ENCODE assay signal across 22 cellular contexts in genomic region chr1:37167479-37167878, GRCh38.
"Had no signal": no experiment of that assay in that cellular context is flagged by ENCODE, and none has a peak within 500 bp of the region (broad histone marks: within the 10 kb centered on the region; RNA-seq: fewer than 3 reads in every experiment).

No MANE protein-coding gene starts in this region.

- H3K27ac Mint-ChIP-seq: activated CD8-positive, alpha-beta T cell treated with anti-CD3 and anti-CD28 coated beads, Interleukin-2, amount 10 ng/mL, durations not matched to agents 7 days and 5 days; activated naive CD4-positive, alpha-beta T cell treated with anti-CD3 and anti-CD28 coated beads, Interleukin-2, amount 50 U/mL, for 72 hours; activated T-helper 17 cell treated with anti-CD3 and anti-CD28 coated beads, Interleukin-2, amount 50 U/mL, for 72 hours; dendritic cell treated with granulocyte-macrophage colony-stimulating factor and Interleukin-4, amounts not matched to agents 40 ng/mL and 50 ng/mL, for 4 days; memory B cell; nephron had no signal

- ATAC-seq: activated CD8-positive, alpha-beta T cell treated with anti-CD3 and anti-CD28 coated beads, Interleukin-2, amount 10 ng/mL, durations not matched to agents 7 days and 5 days; activated naive CD4-positive, alpha-beta T cell treated with anti-CD3 and anti-CD28 coated beads, Interleukin-2, amount 50 U/mL, for 72 hours; activated T-helper 17 cell treated with anti-CD3 and anti-CD28 coated beads, Interleukin-2, amount 50 U/mL, for 72 hours; heart left ventricle; left ventricle myocardium superior; psoas muscle had no signal

- DNase-seq: activated CD4-positive, alpha-beta T cell treated with anti-CD3 and anti-CD28 coated beads for 1 hour; activated CD4-positive, alpha-beta T cell treated with anti-CD3 and anti-CD28 coated beads, Interleukin-2, amount 50 U/mL, for 1 hour; activated CD8-positive, alpha-beta T cell treated with anti-CD3 and anti-CD28 coated beads, Interleukin-2, amount 10 ng/mL, durations not matched to agents 7 days and 5 days; activated T-cell treated with anti-CD3 and anti-CD28 coated beads, Interleukin-2, amount 50 U/mL, for 1 hour; aorta; brain microvascular endothelial cell; caudate nucleus; effector CD4-positive, alpha-beta T cell; heart left ventricle; left ventricle myocardium superior; ovary; psoas muscle; spleen; stimulated activated CD4-positive, alpha-beta T cell treated with anti-CD3 and anti-CD28 coated beads, Interleukin-4, amount 100 ng/mL, for 1 hour; stimulated activated naive CD4-positive, alpha-beta T cell; testis; trophoblast cell had no signal

- H3K4me3 Mint-ChIP-seq: activated CD8-positive, alpha-beta T cell treated with anti-CD3 and anti-CD28 coated beads, Interleukin-2, amount 10 ng/mL, durations not matched to agents 7 days and 5 days; activated T-helper 17 cell treated with anti-CD3 and anti-CD28 coated beads, Interleukin-2, amount 50 U/mL, for 72 hours; dendritic cell treated with granulocyte-macrophage colony-stimulating factor and Interleukin-4, amounts not matched to agents 40 ng/mL and 50 ng/mL, for 4 days; memory B cell; nephron had no signal

- H3K36me3 Mint-ChIP-seq: activated naive CD4-positive, alpha-beta T cell treated with anti-CD3 and anti-CD28 coated beads, Interleukin-2, amount 50 U/mL, for 72 hours had no signal

- H3K4me1 Mint-ChIP-seq: activated T-helper 17 cell treated with anti-CD3 and anti-CD28 coated beads, Interleukin-2, amount 50 U/mL, for 72 hours; memory B cell; nephron had no signal

- H3K9me3 Mint-ChIP-seq: dendritic cell treated with granulocyte-macrophage colony-stimulating factor and Interleukin-4, amounts not matched to agents 40 ng/mL and 50 ng/mL, for 4 days had no signal
